17 cellular contexts compared by ENCODE assay signal in the genomic region with DNA sequence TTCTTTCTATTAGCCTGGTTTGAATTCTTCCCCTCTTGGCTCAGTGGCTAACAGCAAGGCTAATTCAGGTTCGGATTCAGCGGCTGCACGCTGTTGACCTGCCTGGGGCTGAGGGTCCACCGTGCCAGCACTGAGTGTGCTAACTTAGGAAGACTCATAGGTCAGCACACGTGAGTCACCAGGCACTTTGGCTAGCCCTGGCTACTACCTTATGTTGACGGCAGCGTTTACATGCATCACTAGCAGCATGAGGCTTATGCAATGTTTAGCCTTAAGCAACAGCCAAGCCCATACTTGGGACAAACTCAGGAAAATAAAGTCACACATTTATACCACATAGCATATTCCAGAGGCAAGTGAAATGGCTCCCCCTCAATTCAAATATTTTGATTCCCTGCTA.
DNase-seq lines count a peak whose midpoint lies in the region; FAIRE-seq and TF ChIP-seq lines count a peak whose summit lies in the region.
"Had no signal": no experiment of that assay in that cellular context is flagged by ENCODE, and none has a peak within 500 bp of the region (broad histone marks: within the 10 kb centered on the region; RNA-seq: fewer than 3 reads in every experiment).

No MANE protein-coding gene starts in this region.

- H2BK5ac ChIP-seq in mesendoderm (ENCODE audit: low read length) = no peak overlapping the region

- H3K4me2 ChIP-seq in mesendoderm (ENCODE audit: low read length) = no peak overlapping the region
- H3K4me2 ChIP-seq: hepatocyte had no signal

- H2AK5ac ChIP-seq in mesendoderm (ENCODE audit: low read length) = no peak overlapping the region

- H3K27me3 ChIP-seq in mesendoderm (ENCODE audit: insufficient read depth, low read length, poor library complexity) (no peaks in the 10 kb centered on the region), uterus (no peaks in the 10 kb centered on the region)
- H3K27me3 ChIP-seq: brain microvascular endothelial cell, hepatocyte had no signal

- H4K8ac ChIP-seq in mesendoderm (ENCODE audit: low read depth, low read length) = no peak overlapping the region

- intact Hi-C loops in uterus (cut with DNase I; ENCODE audit: low total_unique reads) = no loop called here

- no peak overlapping the region for H3K27ac ChIP-seq in mesendoderm (ENCODE audit: low read depth, low read length)
- no peak overlapping the region for H3K27ac ChIP-seq in uterus
- H3K27ac ChIP-seq: brain microvascular endothelial cell, hepatocyte, stomach had no signal

- H3K36me3 ChIP-seq in mesendoderm (ENCODE audit: control insufficient read depth, insufficient read depth, low read length) (no peaks in the 10 kb centered on the region), uterus (no peaks in the 10 kb centered on the region)
- H3K36me3 ChIP-seq: brain microvascular endothelial cell, stomach had no signal

- no peak overlapping the region for H2BK15ac ChIP-seq in mesendoderm (replicated peaks; ENCODE audit: low read depth)

- no peak overlapping the region for H3K18ac ChIP-seq in mesendoderm (ENCODE audit: low read length)

- H3K56ac ChIP-seq in mesendoderm (ENCODE audit: low read length) = no peak overlapping the region

- no peak overlapping the region for H3K4ac ChIP-seq in mesendoderm (ENCODE audit: low read depth, low read length)

- no peak overlapping the region for H4K5ac ChIP-seq in mesendoderm (ENCODE audit: low read length)

- TF ChIP-seq CTCF in epithelial cell of esophagus (IDR thresholded peaks at IDR 0.05; ENCODE audit: insufficient read depth, low read depth, low read length, missing control alignments) = no peak
- TF ChIP-seq CTCF in uterus (IDR thresholded peaks at IDR 0.05) = no peak

- H3K9me3 ChIP-seq in uterus = no peaks in the 10 kb centered on the region
- H3K9me3 ChIP-seq: stomach had no signal

- H2BK120ac ChIP-seq in mesendoderm (ENCODE audit: low read depth, low read length) = no peak overlapping the region

- no peak overlapping the region for H3K9ac ChIP-seq in mesendoderm (ENCODE audit: low read length)

- no CpG with 5 or more reads among the region's 7 CpGs for WGBS in mesendoderm (ENCODE audit: extremely low coverage, insufficient coverage, low lambda C conversion rate)

- H3K4me3 ChIP-seq in epithelial cell of esophagus (ENCODE audit: low read length) = no peak overlapping the region
- no peak overlapping the region for H3K4me3 ChIP-seq in mesendoderm (ENCODE audit: low read length)
- no peak overlapping the region for H3K4me3 ChIP-seq in uterus
- H3K4me3 ChIP-seq: GM12878, hepatocyte, stomach had no signal

- no peak overlapping the region for H3K23ac ChIP-seq in mesendoderm (ENCODE audit: low read length)

- DNase-seq in H4 (ENCODE audit: low spot score) (peak; percentile 48), RCC 7860 (ENCODE audit: low spot score) (peak; percentile 69), epithelial cell of esophagus (ENCODE audit: low read depth) (peak; percentile 79), mesendoderm (peak; percentile 72), DMS 273 (lab: John Stamatoyannopoulos, UW; ENCODE audit: unreplicated experiment) (no peak), uterus (no peak)
- no peak for DNase-seq in activated T-cell treated with anti-CD3 and anti-CD28 coated beads, Interleukin-2, amount 50 U/mL, for 1 hour
- DNase-seq: brain microvascular endothelial cell, COR-L47, GF-D8, natural killer cell, NCI-H1436, SHP77, stomach, T-cell had no signal

- H3K4me1 ChIP-seq in mesendoderm (ENCODE audit: control insufficient read depth, low read depth, low read length) = no peaks in the 10 kb centered on the region
- no peaks in the 10 kb centered on the region for H3K4me1 ChIP-seq in uterus
- H3K4me1 ChIP-seq: stomach had no signal

- no peaks in the 10 kb centered on the region for H3K79me2 ChIP-seq in mesendoderm (ENCODE audit: control insufficient read depth, insufficient read depth, low read length)
- H3K79me2 ChIP-seq: hepatocyte had no signal

- H3K79me1 ChIP-seq in mesendoderm (ENCODE audit: low read length) = no peaks in the 10 kb centered on the region

- TF ChIP-seq POLR2A in uterus (IDR thresholded peaks at IDR 0.05) = no peak

- no peak for FAIRE-seq in RCC 7860 (lab: Jason Lieb, UNC)
- FAIRE-seq: GM12878 had no signal

Comparison
In these comparisons a context has a peak if more than half of its experiments do, and no peak if none do; other contexts are left out.
1. DNase-seq: peak in H4 (single experiment), RCC 7860 (single experiment), epithelial cell of esophagus (single experiment) and mesendoderm (single experiment); none in DMS 273 (single experiment), activated T-cell treated with anti-CD3 and anti-CD28 coated beads, Interleukin-2, amount 50 U/mL, for 1 hour (single experiment) and uterus (0 of 2).